13 cellular contexts compared by ENCODE assay signal in the genomic region with DNA sequence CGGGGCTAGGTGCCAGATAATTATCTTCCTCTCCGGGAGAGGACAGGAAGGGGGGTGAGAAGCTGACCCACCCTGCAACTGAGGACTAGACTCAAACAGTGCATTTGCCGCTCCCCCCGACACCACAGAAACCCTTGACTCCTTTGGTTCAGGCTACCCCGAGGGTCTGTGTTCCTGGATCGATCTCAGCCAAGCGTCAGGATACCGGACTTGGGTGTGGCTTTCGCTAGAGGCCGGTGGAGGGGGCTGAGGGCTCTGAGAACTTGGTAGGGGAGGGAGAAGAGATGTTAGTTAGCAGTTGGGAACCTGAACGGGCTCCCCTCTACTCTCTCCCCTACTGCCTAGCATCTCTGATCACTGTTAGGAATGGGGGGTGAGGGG. TPM values are rescaled to one million over a fixed set of nuclear protein-coding genes. Genes with fewer than 3 reads are reported as not detected.
A peak's percentile ranks its signal among the peaks of the same experiment; 100 is the strongest.
DNase-seq lines count a peak whose midpoint lies in the region; ATAC-seq and TF ChIP-seq lines count a peak whose summit lies in the region.
"Had no signal": no experiment of that assay in that cellular context is flagged by ENCODE, and none has a peak within 500 bp of the region (broad histone marks: within the 10 kb centered on the region; RNA-seq: fewer than 3 reads in every experiment).

No MANE protein-coding gene starts in this region.

- peaks cover 17% of the 10 kb centered on the region for H3K4me1 ChIP-seq in BLaER1
- 0 out of 2 replicates have a peak, but pooled peaks cover 3% of the 10 kb centered on the region for H3K4me1 ChIP-seq in HEK293 (ENCODE audit: control insufficient read depth, insufficient read depth, low read length)
- H3K4me1 ChIP-seq in ectodermal cell (ENCODE audit: control insufficient read depth, insufficient read depth, low read length): peaks cover 7% of the 10 kb centered on the region
- peaks cover 0 to 6% of the 10 kb centered on the region in 2 donors for H3K4me1 ChIP-seq in neuronal stem cell (ENCODE audit: control insufficient read depth in 2 of 2, insufficient read depth in 1 of 2, low read depth in 1 of 2, low read length in 2 of 2)
- H3K4me1 ChIP-seq: foreskin keratinocyte had no signal

- no peak overlapping the region for H3K18ac ChIP-seq in neuronal stem cell (ENCODE audit: low read length)

- no peaks in the 10 kb centered on the region for H3K36me3 Mint-ChIP-seq in Calu3 (ENCODE audit: insufficient read depth, unreplicated experiment)
- H3K36me3 Mint-ChIP-seq in activated CD8-positive, alpha-beta T cell treated with anti-CD3 and anti-CD28 coated beads for 36 hours (ENCODE audit: low read depth): no peaks in the 10 kb centered on the region

- H3K9me3 ChIP-seq in BLaER1 (no peaks in the 10 kb centered on the region), HEK293 (ENCODE audit: control insufficient read depth, insufficient read depth, low read depth, low read length) (no peaks in the 10 kb centered on the region), ectodermal cell (ENCODE audit: control insufficient read depth, low read length) (no peaks in the 10 kb centered on the region), neuronal stem cell (replicated peaks in 1 of 2; ENCODE audit: control insufficient read depth in 2 of 2, insufficient read depth in 1 of 2, low read depth in 1 of 2, low read length in 2 of 2) (no peaks in the 10 kb centered on the region)

- DNase-seq in neuronal stem cell (ENCODE audit: low spot score): no peak
- DNase-seq in Calu3: no peak
- no peak for DNase-seq in activated CD8-positive, alpha-beta T cell treated with anti-CD3 and anti-CD28 coated beads for 36 hours
- DNase-seq in NCI-H128 (lab: John Stamatoyannopoulos, UW; ENCODE audit: unreplicated experiment): no peak
- no peak for DNase-seq in DMS53 treated with DMSO at 0.1 percent for 48 hours (lab: John Stamatoyannopoulos, UW; ENCODE audit: unreplicated experiment)
- DNase-seq: brain microvascular endothelial cell; foreskin keratinocyte; IMR-90; NK-92 treated with Interleukin-12 subunit alpha and Interleukin-12 subunit beta, amount 100 ng/mL, for 24 hours had no signal

- H3K27me3 ChIP-seq in BLaER1 (peaks cover 50% of the 10 kb centered on the region), ectodermal cell (ENCODE audit: control insufficient read depth, insufficient read depth, low read length, poor library complexity, severe bottlenecking) (peaks cover 73% of the 10 kb centered on the region), neuronal stem cell (ENCODE audit: control insufficient read depth in 3 of 3, insufficient read depth in 3 of 3, low read depth in 1 of 3, low read length in 3 of 3) (peaks cover 5 to 51% (median 32%) of the 10 kb centered on the region in 3 experiments)

- ATAC-seq in activated CD8-positive, alpha-beta T cell treated with anti-CD3 and anti-CD28 coated beads for 36 hours: no peak

- H2BK5ac ChIP-seq in neuronal stem cell (ENCODE audit: low read length): no peak overlapping the region

- no peak for TF ChIP-seq CTCF in HEK293 (tag by site-specific recombination; IDR thresholded peaks at IDR 0.05)
- TF ChIP-seq CTCF in Calu3 (IDR thresholded peaks at IDR 0.05; ENCODE audit: unreplicated experiment): no peak
- TF ChIP-seq CTCF in activated CD8-positive, alpha-beta T cell treated with anti-CD3 and anti-CD28 coated beads for 36 hours (IDR thresholded peaks at IDR 0.05): no peak

- H3K14ac ChIP-seq in neuronal stem cell (ENCODE audit: low read length): no peak overlapping the region

- no peak overlapping the region for H2BK15ac ChIP-seq in neuronal stem cell (ENCODE audit: low read length)

- H3K27me3 Mint-ChIP-seq in Calu3 (ENCODE audit: unreplicated experiment): peaks cover 89% of the 10 kb centered on the region
- peaks cover 72% of the 10 kb centered on the region for H3K27me3 Mint-ChIP-seq in activated CD8-positive, alpha-beta T cell treated with anti-CD3 and anti-CD28 coated beads for 36 hours

- H3K4me3 ChIP-seq in BLaER1: peak overlapping the region; percentile 69
- peak overlapping the region; percentile 34; the same call in 1 of the 2 replicates for H3K4me3 ChIP-seq in HEK293 (ENCODE audit: low read depth, low read length)
- peak overlapping the region; percentile 44 for H3K4me3 ChIP-seq in ectodermal cell (ENCODE audit: insufficient read depth, low read depth, low read length)
- H3K4me3 ChIP-seq in neuronal stem cell (ENCODE audit: low read length in 2 of 2): no peak overlapping the region

- POLR2A ChIA-PET in HEK293 (lab: Yijun Ruan, JAX): no interaction called here
- POLR2A ChIA-PET in activated CD8-positive, alpha-beta T cell treated with anti-CD3 and anti-CD28 coated beads for 36 hours (lab: Charles Lee): interaction anchor here (1.1 kb wide), 1 partner anchor 12 kb away, joined by 3 read pairs; no protein-coding TSS in a partner anchor

- H4K8ac ChIP-seq in neuronal stem cell (ENCODE audit: low read depth, low read length): no peak overlapping the region

- H3K79me1 ChIP-seq in neuronal stem cell (ENCODE audit: low read depth, low read length): no peaks in the 10 kb centered on the region

- H3K4me3 Mint-ChIP-seq in Calu3 (ENCODE audit: low read depth, unreplicated experiment): no peak overlapping the region
- no peak overlapping the region for H3K4me3 Mint-ChIP-seq in activated CD8-positive, alpha-beta T cell treated with anti-CD3 and anti-CD28 coated beads for 36 hours

- no peak overlapping the region for H2BK120ac ChIP-seq in neuronal stem cell (ENCODE audit: low read depth, low read length)

- H3K4ac ChIP-seq in neuronal stem cell (ENCODE audit: low read length): no peak overlapping the region

- BruUV-seq in Calu3 (replicated peaks; lab: Mats Ljungman, UMichigan): no TSS peak

- no peak overlapping the region for H3K9ac ChIP-seq in BLaER1
- H3K9ac ChIP-seq in neuronal stem cell (ENCODE audit: low read depth, low read length, poor library complexity): no peak overlapping the region

- H3K27ac Mint-ChIP-seq in Calu3 (ENCODE audit: unreplicated experiment): no peak overlapping the region
- H3K27ac Mint-ChIP-seq in activated CD8-positive, alpha-beta T cell treated with anti-CD3 and anti-CD28 coated beads for 36 hours: no peak overlapping the region

- H3K36me3 ChIP-seq in BLaER1: no peaks in the 10 kb centered on the region
- no peaks in the 10 kb centered on the region for H3K36me3 ChIP-seq in HEK293 (ENCODE audit: control insufficient read depth in 2 of 2, insufficient read depth in 1 of 2, low read length in 2 of 2)
- H3K36me3 ChIP-seq in ectodermal cell (ENCODE audit: control insufficient read depth, insufficient read depth, low read length): no peaks in the 10 kb centered on the region
- no peaks in the 10 kb centered on the region for H3K36me3 ChIP-seq in neuronal stem cell (replicated peaks in 1 of 2; ENCODE audit: control insufficient read depth in 2 of 2, insufficient read depth in 2 of 2, low read length in 2 of 2)
- H3K36me3 ChIP-seq: brain microvascular endothelial cell had no signal

- WGBS in ectodermal cell, 2 experiments: 1 to 8% methylated on average over 10 to 11 of the region's 11 CpGs
- WGBS in neuronal stem cell (ENCODE audit: extremely low coverage in 2 of 2, insufficient read length in 2 of 2, insufficient replicate concordance in 1 of 2), 2 donors: no CpG with 5 or more reads among the region's 11 CpGs

- no peak overlapping the region for H2AK5ac ChIP-seq in neuronal stem cell (ENCODE audit: low read depth, low read length)

- no peak overlapping the region for H3K27ac ChIP-seq in BLaER1
- no peak overlapping the region for H3K27ac ChIP-seq in HEK293 (ENCODE audit: extremely low read depth, low read depth, low read length)
- H3K27ac ChIP-seq in ectodermal cell (ENCODE audit: insufficient read depth, low read depth, low read length, poor library complexity, severe bottlenecking): no peak overlapping the region
- no peak overlapping the region for H3K27ac ChIP-seq in neuronal stem cell (replicated peaks; ENCODE audit: low read length)
- H3K27ac ChIP-seq: brain microvascular endothelial cell, foreskin keratinocyte had no signal

- H2AFZ ChIP-seq in neuronal stem cell (ENCODE audit: low read length): peak overlapping the region; percentile 93

- no peak overlapping the region for H2BK12ac ChIP-seq in neuronal stem cell (ENCODE audit: low read length)

- H3K23ac ChIP-seq in neuronal stem cell (ENCODE audit: low read depth, low read length, poor library complexity): no peak overlapping the region

- H3K4me1 Mint-ChIP-seq in Calu3 (ENCODE audit: low read depth, unreplicated experiment): no peaks in the 10 kb centered on the region
- H3K4me1 Mint-ChIP-seq in activated CD8-positive, alpha-beta T cell treated with anti-CD3 and anti-CD28 coated beads for 36 hours (ENCODE audit: low read depth): no peaks in the 10 kb centered on the region

- H4K20me1 ChIP-seq in BLaER1: peaks cover 26% of the 10 kb centered on the region; the same call in 1 of the 2 replicates

- intact Hi-C loops in Calu3 (cut with micrococcal nuclease; ENCODE audit: unreplicated experiment): no loop called here
- intact Hi-C loops in activated CD8-positive, alpha-beta T cell treated with anti-CD3 and anti-CD28 coated beads for 36 hours (cut with micrococcal nuclease): loop anchor here (10.0 kb wide), 1 partner anchor 55 kb away; no protein-coding TSS in a partner anchor

- no peaks in the 10 kb centered on the region for H3K9me3 Mint-ChIP-seq in Calu3 (ENCODE audit: low read depth, unreplicated experiment)
- H3K9me3 Mint-ChIP-seq in activated CD8-positive, alpha-beta T cell treated with anti-CD3 and anti-CD28 coated beads for 36 hours: no peaks in the 10 kb centered on the region

- peak overlapping the region; percentile 88 for H3K4me2 ChIP-seq in BLaER1
- peak overlapping the region; percentile 81 for H3K4me2 ChIP-seq in neuronal stem cell (ENCODE audit: insufficient read depth, low read length, poor library complexity, severe bottlenecking)

- CTCF ChIA-PET in HEK293 (lab: Yijun Ruan, JAX) (interaction anchor here (0.6 to 1.6 kb wide), 5 partner anchors 13 to 275 kb away, joined by 3 to 4 read pairs (median 3); no protein-coding TSS in a partner anchor), Calu3 (lab: Charles Lee) (no interaction called here)
- CTCF ChIA-PET in activated CD8-positive, alpha-beta T cell treated with anti-CD3 and anti-CD28 coated beads for 36 hours (lab: Charles Lee): no interaction called here

- no peak overlapping the region for H4K91ac ChIP-seq in neuronal stem cell (ENCODE audit: low read depth, low read length, poor library complexity)

TF ChIP-seq in HEK293, 187 proteins besides CTCF, POLR2A, EP300 and RAD21 (continues in another document):
- no peak for TF ChIP-seq FEZF1 (tag by site-specific recombination; IDR thresholded peaks at IDR 0.05)

RNA-seq across cellular contexts. Expression of gene SEZ6L, which starts 0.8 kb away (rescaled TPM):
- 0.69 TPM for polyA plus RNA-seq in ectodermal cell (2013, experiment 1 of 4)
- 0.46 TPM for polyA plus RNA-seq in ectodermal cell (2013, experiment 2 of 4)
- 0.85 TPM for polyA plus RNA-seq in ectodermal cell (2013, experiment 3 of 4)
- 0.93 TPM for polyA plus RNA-seq in ectodermal cell (2013, experiment 4 of 4)
- 0.47 TPM for polyA plus RNA-seq in neuronal stem cell (2013, experiment 1 of 2)
- 0.61 TPM for polyA plus RNA-seq in neuronal stem cell (2013, experiment 2 of 2)
- not detected in 2 replicates for total RNA-seq in Calu3 (2022)
- not detected for total RNA-seq in activated CD8-positive, alpha-beta T cell treated with anti-CD3 and anti-CD28 coated beads for 36 hours
- total RNA-seq: foreskin keratinocyte; IMR-90; T-helper 1 cell treated with Interleukin-12 subunit alpha and Interleukin-12 subunit beta and Interleukin-4 antibody, amounts not matched to agents 30 ng/mL and 1 ng/mL, for 36 hours had no signal
- polyA plus RNA-seq: foreskin keratinocyte, IMR-90 had no signal

Comparison
In these comparisons a context has a peak if more than half of its experiments do, and no peak if none do; other contexts are left out.
1. H3K4me3 ChIP-seq: peak in BLaER1 (single experiment), HEK293 (single experiment) and ectodermal cell (single experiment); none in neuronal stem cell (0 of 2).